Comparison of ENCODE assay signal across 8 cellular contexts in the genomic region with DNA sequence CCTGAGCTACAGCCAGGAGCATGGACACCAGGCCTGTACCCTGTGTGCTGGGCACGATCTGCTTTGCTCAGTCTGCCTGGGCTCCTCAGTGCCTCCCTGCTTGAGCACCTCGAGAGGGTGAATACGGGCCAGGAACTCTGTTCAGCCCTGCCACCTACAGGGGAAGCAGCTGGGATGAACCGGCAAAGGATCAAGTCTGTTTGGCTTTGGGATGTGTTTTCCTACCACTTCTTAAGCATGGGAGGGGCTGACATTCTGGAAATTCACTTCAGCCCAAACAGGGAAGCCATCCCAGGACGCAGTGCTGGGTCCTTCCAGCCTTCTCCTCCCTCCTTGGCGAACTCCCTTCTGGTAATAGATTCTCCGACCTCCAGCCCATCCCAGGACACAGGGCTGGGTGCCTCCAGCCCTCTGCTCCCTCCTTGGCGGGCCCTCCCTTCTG.
DNase-seq lines count a peak whose midpoint lies in the region; ATAC-seq, FAIRE-seq and TF ChIP-seq lines count a peak whose summit lies in the region.

No MANE protein-coding gene starts in this region.

- TF ChIP-seq CTCF in GM12864 (IDR thresholded peaks at IDR 0.05; ENCODE audit: low read depth, low read length, missing control alignments) (peak; percentile 24), nephron (IDR thresholded peaks at IDR 0.05; ENCODE audit: unreplicated experiment in 3 of 3) (peak; percentile 35 to 44 (median 37))

- no peak for ATAC-seq in HG03159 (IDR thresholded peaks at IDR 0.05; ENCODE audit: unreplicated experiment)
- no peak for ATAC-seq in HG02588 (IDR thresholded peaks at IDR 0.05; ENCODE audit: unreplicated experiment)
- no peak for ATAC-seq in HG03135 (IDR thresholded peaks at IDR 0.05; ENCODE audit: unreplicated experiment)

- H3K9me3 Mint-ChIP-seq in nephron, result peaks cover 5% of the 10 kb centered on the region

- H3K4me3 ChIP-seq in GM12864 (ENCODE audit: low read depth, low read length), result no peak overlapping the region

- DNase-seq in GM12864 (ENCODE audit: low read depth) (no peak), RCC 7860 (ENCODE audit: low spot score) (peak; percentile 5), fibroblast of gingiva (ENCODE audit: low read depth) (peak; percentile 89), cortex of kidney (lab: John Stamatoyannopoulos, UW) (no peak)

- H3K27ac Mint-ChIP-seq in nephron, result peak overlapping the region in 2 of 3 experiments; percentile 64 to 73

- no peak overlapping the region for H3K4me3 Mint-ChIP-seq in nephron

- FAIRE-seq in RCC 7860 (lab: Jason Lieb, UNC), result no peak

- peaks cover 25% of the 10 kb centered on the region for H3K27me3 Mint-ChIP-seq in nephron (ENCODE audit: low read depth)

- H3K36me3 Mint-ChIP-seq in nephron (ENCODE audit: low read depth), result no peaks in the 10 kb centered on the region

- H3K4me1 Mint-ChIP-seq in nephron, result peaks cover 36% of the 10 kb centered on the region

Comparison
In these comparisons a context has a peak if more than half of its experiments do, and no peak if none do; other contexts are left out.
1. DNase-seq: peak in RCC 7860 (single experiment) and fibroblast of gingiva (single experiment); none in GM12864 (single experiment) and cortex of kidney (single experiment).